In the genomic region with DNA sequence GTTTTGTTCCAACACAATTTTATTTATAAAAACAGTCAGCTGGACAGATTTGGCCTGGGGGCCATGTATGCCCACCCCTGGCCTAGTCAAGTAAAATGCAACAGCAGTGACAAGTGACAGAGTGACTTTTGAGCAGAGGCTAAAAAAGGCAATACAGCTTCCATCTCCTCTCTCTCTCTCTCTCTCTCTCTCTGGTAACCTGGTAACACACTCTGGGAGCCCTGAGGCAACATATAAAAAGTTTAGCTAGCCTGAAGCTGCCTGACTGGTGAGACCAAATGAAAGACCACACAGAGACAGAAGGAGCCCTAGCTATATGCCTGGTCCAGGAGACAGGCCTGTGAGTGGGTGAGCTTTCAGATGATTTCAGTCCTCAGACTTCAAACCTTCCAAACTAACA, we compare ENCODE assay signal across 1 cellular context.
TF ChIP-seq lines count a peak whose summit lies in the region.

No MANE protein-coding gene starts in this region.

TF ChIP-seq in IMR-90, 13 proteins besides CTCF, POLR2A, EP300 and RAD21 (continued from another document):
- TF ChIP-seq SMC3 (IDR thresholded peaks at IDR 0.05; ENCODE audit: low read depth, low read length) (no peak), NFE2L2 (IDR thresholded peaks at IDR 0.05; ENCODE audit: low read depth, low read length) (no peak)
